Comparison of ENCODE assay signal across 9 cellular contexts in genomic region chr13:24038405-24038804, GRCh38.
DNase-seq lines count a peak whose midpoint lies in the region; ATAC-seq and TF ChIP-seq lines count a peak whose summit lies in the region.
"Had no signal": no experiment of that assay in that cellular context is flagged by ENCODE, and none has a peak within 500 bp of the region (broad histone marks: within the 10 kb centered on the region; RNA-seq: fewer than 3 reads in every experiment).

No MANE protein-coding gene starts in this region.

- H3K36me3 Mint-ChIP-seq in Calu3 (ENCODE audit: insufficient read depth, unreplicated experiment) (peaks cover 7% of the 10 kb centered on the region), neural progenitor cell (peaks cover 9% of the 10 kb centered on the region)

- peak overlapping the region; percentile 71 for H3K27ac Mint-ChIP-seq in Calu3 (ENCODE audit: unreplicated experiment)
- peak overlapping the region; percentile 70 for H3K27ac Mint-ChIP-seq in neural progenitor cell

- peak overlapping the region; percentile 49 for H3K4me3 ChIP-seq in PC-3 (ENCODE audit: low read length)
- no peak overlapping the region for H3K4me3 ChIP-seq in colonic mucosa
- H3K4me3 ChIP-seq in neural progenitor cell: no peak overlapping the region

- H3K27ac ChIP-seq in PC-3 (ENCODE audit: low read length) (peak overlapping the region; percentile 30), colonic mucosa (peak overlapping the region; percentile 16), neural progenitor cell (no peak overlapping the region)

- H3K9me3 ChIP-seq in PC-3 (ENCODE audit: low read length) (no peaks in the 10 kb centered on the region), colonic mucosa (no peaks in the 10 kb centered on the region), neural progenitor cell (ENCODE audit: low read depth) (no peaks in the 10 kb centered on the region)

- POLR2A ChIA-PET in PC-3 (lab: Charles Lee; ENCODE audit: unreplicated experiment): no interaction called here

- H3F3A ChIP-seq in PC-3 (ENCODE audit: low read length, unreplicated experiment) (no peaks in the 10 kb centered on the region), neural progenitor cell (ENCODE audit: low read depth) (peaks cover 35% of the 10 kb centered on the region)

- H3K27me3 ChIP-seq in PC-3 (ENCODE audit: low read length) (no peaks in the 10 kb centered on the region), colonic mucosa (no peaks in the 10 kb centered on the region), neural progenitor cell (no peaks in the 10 kb centered on the region)

- H3K36me3 ChIP-seq in PC-3 (ENCODE audit: low read depth, low read length) (no peaks in the 10 kb centered on the region), colonic mucosa (no peaks in the 10 kb centered on the region), neural progenitor cell (no peaks in the 10 kb centered on the region)

- H3K9me2 ChIP-seq in PC-3 (replicated peaks; ENCODE audit: low read length): no peaks in the 10 kb centered on the region

- CTCF ChIA-PET in Calu3 (lab: Charles Lee) (no interaction called here), PC-3 (lab: Charles Lee) (no interaction called here)

- no peaks in the 10 kb centered on the region for H4K20me1 ChIP-seq in PC-3 (ENCODE audit: low read length)
- no peaks in the 10 kb centered on the region for H4K20me1 ChIP-seq in neural progenitor cell (ENCODE audit: low read depth)

- H3K4me1 ChIP-seq in PC-3 (ENCODE audit: insufficient read depth, low read length) (peaks cover 22% of the 10 kb centered on the region), colonic mucosa (no peaks in the 10 kb centered on the region), neural progenitor cell (peaks cover 33% of the 10 kb centered on the region)

- no TSS peak for BruUV-seq in Calu3 (replicated peaks; lab: Mats Ljungman, UMichigan)
- no TSS peak for BruUV-seq in PC-3 (replicated peaks; lab: Mats Ljungman, UMichigan)

- H2AFZ ChIP-seq in PC-3 (ENCODE audit: low read length): peak overlapping the region; percentile 76
- peak overlapping the region; percentile 23 for H2AFZ ChIP-seq in neural progenitor cell (replicated peaks)

- TF ChIP-seq CTCF in Calu3 (IDR thresholded peaks at IDR 0.05; ENCODE audit: unreplicated experiment) (no peak), PC-3 (conservative IDR thresholded peaks at IDR 0.05; ENCODE audit: low read depth, low read length) (no peak), colonic mucosa (IDR thresholded peaks at IDR 0.05) (no peak), neural progenitor cell (IDR thresholded peaks at IDR 0.05) (no peak)

- H3K9me3 Mint-ChIP-seq in Calu3 (ENCODE audit: low read depth, unreplicated experiment): no peaks in the 10 kb centered on the region
- no peaks in the 10 kb centered on the region for H3K9me3 Mint-ChIP-seq in neural progenitor cell

- H3K4me3 Mint-ChIP-seq in Calu3 (ENCODE audit: low read depth, unreplicated experiment) (peak overlapping the region; percentile 50), neural progenitor cell (no peak overlapping the region)

- peaks cover 31% of the 10 kb centered on the region for H3K4me1 Mint-ChIP-seq in Calu3 (ENCODE audit: low read depth, unreplicated experiment)
- peaks cover 59% of the 10 kb centered on the region for H3K4me1 Mint-ChIP-seq in neural progenitor cell

- no peaks in the 10 kb centered on the region for H3K79me2 ChIP-seq in PC-3 (ENCODE audit: low read length)
- no peaks in the 10 kb centered on the region for H3K79me2 ChIP-seq in neural progenitor cell (ENCODE audit: low read depth)

- H3K9ac ChIP-seq in PC-3 (ENCODE audit: low read length) (no peak overlapping the region), colonic mucosa (ENCODE audit: low read depth in 2 of 2, low read length in 2 of 2) (no peak overlapping the region), neural progenitor cell (no peak overlapping the region)

- H3K4me2 ChIP-seq in PC-3 (ENCODE audit: low read length) (peak overlapping the region; percentile 65), neural progenitor cell (no peak overlapping the region)

- no peaks in the 10 kb centered on the region for H3K27me3 Mint-ChIP-seq in Calu3 (ENCODE audit: unreplicated experiment)
- H3K27me3 Mint-ChIP-seq in neural progenitor cell (ENCODE audit: insufficient read depth, low read depth): peaks cover 2% of the 10 kb centered on the region

- DNase-seq in Calu3: peak; percentile 24
- peak; percentile 56 for DNase-seq in PC-3
- no peak for DNase-seq in colonic mucosa
- DNase-seq in neural progenitor cell (ENCODE audit: low spot score): no peak
- DNase-seq in hepatic stellate cell (ENCODE audit: low spot score): no peak
- no peak for DNase-seq in NCI-H345 (lab: John Stamatoyannopoulos, UW)
- DNase-seq: activated CD8-positive, alpha-beta memory T cell treated with anti-CD3 and anti-CD28 coated beads, Interleukin-2, amount 50 U/mL, for 48 hours had no signal

- ATAC-seq in PC-3 (peak; percentile 75), HG02763 (IDR thresholded peaks at IDR 0.05; ENCODE audit: unreplicated experiment) (no peak), GM21360 (IDR thresholded peaks at IDR 0.05; ENCODE audit: unreplicated experiment) (no peak)

- intact Hi-C loops in Calu3 (cut with micrococcal nuclease; ENCODE audit: unreplicated experiment): no loop called here
- intact Hi-C loops in PC-3 (cut with micrococcal nuclease): no loop called here
- intact Hi-C loops in colonic mucosa (cut with DNase I): no loop called here

Comparison
In these comparisons a context has a peak if more than half of its experiments do, and no peak if none do; other contexts are left out.
1. DNase-seq: peak in Calu3 (single experiment) and PC-3 (single experiment); none in colonic mucosa (single experiment), neural progenitor cell (single experiment), hepatic stellate cell (single experiment) and NCI-H345 (single experiment).